ENCODE assay signal across 9 cellular contexts in the genomic region with DNA sequence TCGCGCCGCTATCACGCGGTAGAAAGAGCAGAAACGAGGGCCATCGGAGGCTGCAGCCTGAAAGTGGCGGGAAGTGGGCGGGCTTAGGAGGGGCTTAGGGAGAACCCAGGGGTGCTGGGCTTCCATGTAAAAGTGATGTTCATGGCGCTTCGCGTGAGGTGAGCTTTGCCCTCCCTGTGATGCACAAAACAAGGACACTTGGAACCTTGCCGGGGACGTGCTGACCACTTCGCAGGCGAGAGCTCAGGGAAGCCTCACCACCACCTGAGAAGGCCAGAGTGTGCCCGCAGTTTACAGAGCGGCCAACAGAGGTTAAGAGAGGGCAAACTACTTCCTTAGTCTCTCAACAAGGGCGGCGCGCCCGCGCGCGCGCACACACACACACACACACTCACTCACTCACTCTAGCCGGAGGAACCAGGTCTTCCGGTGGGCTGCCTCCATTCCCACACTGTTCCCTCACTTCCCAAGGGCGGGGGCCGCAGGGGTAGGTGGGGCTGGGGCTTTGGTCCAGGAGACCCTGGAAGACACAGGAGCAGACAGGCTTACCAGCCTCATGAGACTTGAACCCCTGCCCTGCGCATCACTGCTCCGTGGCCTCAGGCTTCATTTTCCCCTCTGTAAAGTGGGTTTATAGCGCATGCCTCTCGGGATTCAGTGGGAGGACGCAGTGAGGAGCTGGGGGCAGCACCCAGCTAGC. TPM values are rescaled to one million over a fixed set of nuclear protein-coding genes. Genes with fewer than 3 reads are reported as not detected.
DNase-seq lines count a peak whose midpoint lies in the region; ATAC-seq, FAIRE-seq and TF ChIP-seq lines count a peak whose summit lies in the region.
"Had no signal": no experiment of that assay in that cellular context is flagged by ENCODE, and none has a peak within 500 bp of the region (broad histone marks: within the 10 kb centered on the region; RNA-seq: fewer than 3 reads in every experiment).

No MANE protein-coding gene starts in this region.

- H3K18ac ChIP-seq in neuronal stem cell (ENCODE audit: low read length): peak overlapping the region; percentile 63

- no peak overlapping the region for H2AK5ac ChIP-seq in neuronal stem cell (ENCODE audit: low read depth, low read length)

- H2BK15ac ChIP-seq in neuronal stem cell (ENCODE audit: low read length): peak overlapping the region; percentile 23

- TF ChIP-seq POLR2A in K562 (conservative IDR thresholded peaks at IDR 0.05): no peak

- H3K27me3 ChIP-seq in Panc1 (ENCODE audit: control insufficient read depth, insufficient read depth, low read length) (no peaks in the 10 kb centered on the region), K562 (ENCODE audit: control insufficient read depth in 2 of 2, insufficient read depth in 2 of 2, low read length in 2 of 2) (peaks cover 30 to 66% of the 10 kb centered on the region in 2 experiments), neuronal stem cell (ENCODE audit: control insufficient read depth in 3 of 3, insufficient read depth in 3 of 3, low read depth in 1 of 3, low read length in 3 of 3) (peaks cover 0 to 14% (median 8%) of the 10 kb centered on the region in 3 experiments)

- in situ Hi-C loops in Panc1 (cut with HindIII; ENCODE audit: low pct_unique_long_range_greater_than_20kb, low sequenced_read_pairs): no loop called here
- in situ Hi-C loops in K562 (cut with MboI): no loop called here

- H3K23ac ChIP-seq in neuronal stem cell (ENCODE audit: low read depth, low read length, poor library complexity): peak overlapping the region; percentile 37

- no peaks in the 10 kb centered on the region for H3K79me2 ChIP-seq in K562 (ENCODE audit: control insufficient read depth, insufficient read depth, low read length)

- H2AFZ ChIP-seq in K562 (ENCODE audit: low read depth, low read length) (no peak overlapping the region), neuronal stem cell (ENCODE audit: low read length) (peak overlapping the region; percentile 65)

- H3K9ac ChIP-seq in ES-I3 (ENCODE audit: low read depth, low read length) (peak overlapping the region; percentile 15; the same call in 1 of the 2 replicates), K562 (ENCODE audit: insufficient read depth in 1 of 2, low read depth in 2 of 2, low read length in 2 of 2) (no peak overlapping the region; a peak in 1 of 4 replicates), neuronal stem cell (ENCODE audit: low read depth, low read length, poor library complexity) (peak overlapping the region; percentile 68)

- H2BK120ac ChIP-seq in neuronal stem cell (ENCODE audit: low read depth, low read length): peak overlapping the region; percentile 56

- H2BK5ac ChIP-seq in neuronal stem cell (ENCODE audit: low read length): no peak overlapping the region

- intact Hi-C loops in Panc1 (cut with micrococcal nuclease; ENCODE audit: unreplicated experiment) (no loop called here), K562 (cut with micrococcal nuclease) (no loop called here)

- no peak overlapping the region for H3K27ac ChIP-seq in Panc1 (ENCODE audit: low read length)
- no peak overlapping the region for H3K27ac ChIP-seq in K562 (ENCODE audit: extremely low read depth, low read depth, low read length)
- H3K27ac ChIP-seq in neuronal stem cell (replicated peaks; ENCODE audit: low read length): no peak overlapping the region

- no peaks in the 10 kb centered on the region for H3K36me3 ChIP-seq in ES-I3 (ENCODE audit: insufficient read depth, low read length)
- H3K36me3 ChIP-seq in Panc1 (ENCODE audit: control insufficient read depth, insufficient read depth, low read length): no peaks in the 10 kb centered on the region
- no peaks in the 10 kb centered on the region for H3K36me3 ChIP-seq in K562 (ENCODE audit: control insufficient read depth, insufficient read depth, low read length)
- H3K36me3 ChIP-seq in neuronal stem cell (replicated peaks in 1 of 2; ENCODE audit: control insufficient read depth in 2 of 2, insufficient read depth in 2 of 2, low read length in 2 of 2): no peaks in the 10 kb centered on the region

- H3K4me3 ChIP-seq in Panc1 (ENCODE audit: low read depth in 2 of 2, low read length in 2 of 2) (no peak overlapping the region), K562 (no peak overlapping the region), neuronal stem cell (ENCODE audit: low read length in 2 of 2) (peak overlapping the region in 1 of 2 donors; percentile 8)

- H4K91ac ChIP-seq in neuronal stem cell (ENCODE audit: low read depth, low read length, poor library complexity): peak overlapping the region; percentile 58

- peaks cover 15% of the 10 kb centered on the region; the same call in 1 of the 2 replicates for H3K4me1 ChIP-seq in ES-I3 (ENCODE audit: insufficient read depth, low read length)
- peaks cover 4% of the 10 kb centered on the region; the same call in 1 of the 2 replicates for H3K4me1 ChIP-seq in Panc1 (ENCODE audit: control insufficient read depth, insufficient read depth, low read length)
- peaks cover 3 to 13% of the 10 kb centered on the region in 2 experiments; a peak in 3 of 5 replicates for H3K4me1 ChIP-seq in K562 (replicated peaks in 1 of 2; ENCODE audit: control insufficient read depth in 2 of 2, insufficient read depth in 2 of 2, low read length in 2 of 2)
- H3K4me1 ChIP-seq in neuronal stem cell (ENCODE audit: control insufficient read depth in 2 of 2, insufficient read depth in 1 of 2, low read depth in 1 of 2, low read length in 2 of 2): peaks cover 0 to 9% of the 10 kb centered on the region in 2 donors

- ATAC-seq in Panc1 (peak; percentile 63), K562 (peak; percentile 45), HG02588 (IDR thresholded peaks at IDR 0.05; ENCODE audit: unreplicated experiment) (no peak), GM18520 (IDR thresholded peaks at IDR 0.05; ENCODE audit: unreplicated experiment) (no peak), GM21381 (IDR thresholded peaks at IDR 0.05; ENCODE audit: unreplicated experiment) (no peak)

- POLR2A ChIA-PET in Panc1 (lab: Charles Lee) (interaction anchor here (0.6 kb wide), 1 partner anchor 96 kb away, joined by 3 read pairs; no protein-coding TSS in a partner anchor), K562 (lab: Yijun Ruan, JAX) (no interaction called here)

- H3K4me2 ChIP-seq in K562 (ENCODE audit: insufficient read depth, low read length) (no peak overlapping the region), neuronal stem cell (ENCODE audit: insufficient read depth, low read length, poor library complexity, severe bottlenecking) (peak overlapping the region; percentile 54)

- no peak overlapping the region for H3K4ac ChIP-seq in neuronal stem cell (ENCODE audit: low read length)

- TF ChIP-seq RAD21 in K562 (CRISPR knock-in tag; conservative IDR thresholded peaks at IDR 0.05 in 1 of 2, IDR thresholded peaks at IDR 0.05 in 1 of 2): no peak

- no peak for FAIRE-seq in K562 (lab: Jason Lieb, UNC)
- FAIRE-seq: endothelial cell of umbilical vein had no signal

- no peak overlapping the region for H3K14ac ChIP-seq in neuronal stem cell (ENCODE audit: low read length)

- 9% methylated on average over 32 of the region's 35 CpGs for WGBS in K562 (ENCODE audit: insufficient coverage, low coverage, missing lambda C conversion rate)
- no CpG with 5 or more reads among the region's 35 CpGs for WGBS in neuronal stem cell (ENCODE audit: extremely low coverage in 2 of 2, insufficient read length in 2 of 2, insufficient replicate concordance in 1 of 2), 2 donors

- BruUV-seq in Panc1 (replicated peaks; lab: Mats Ljungman, UMichigan) (no TSS peak), K562 (replicated peaks; lab: Mats Ljungman, UMichigan) (no TSS peak)

- H4K20me1 ChIP-seq in K562 (replicated peaks; ENCODE audit: control insufficient read depth, insufficient read depth, low read length): no peaks in the 10 kb centered on the region; the same call in none of the 2 replicates

- H3K9me3 ChIP-seq in ES-I3 (ENCODE audit: control insufficient read depth, insufficient read depth, low read length) (no peaks in the 10 kb centered on the region), Panc1 (ENCODE audit: control insufficient read depth, insufficient read depth, low read depth, low read length) (no peaks in the 10 kb centered on the region), K562 (replicated peaks; ENCODE audit: control insufficient read depth, insufficient read depth, low read depth, low read length) (no peaks in the 10 kb centered on the region), neuronal stem cell (replicated peaks in 1 of 2; ENCODE audit: control insufficient read depth in 2 of 2, insufficient read depth in 1 of 2, low read depth in 1 of 2, low read length in 2 of 2) (peaks cover 0 to 2% of the 10 kb centered on the region in 2 donors)

- H2BK12ac ChIP-seq in neuronal stem cell (ENCODE audit: low read length): no peak overlapping the region

- TF ChIP-seq CTCF in Panc1 (IDR thresholded peaks at IDR 0.05): no peak
- no peak for TF ChIP-seq CTCF in K562 (IDR thresholded peaks at IDR 0.05 in 2 of 3, conservative IDR thresholded peaks at IDR 0.05 in 1 of 3; ENCODE audit: insufficient read depth in 2 of 3, low read depth in 1 of 3, low read length in 3 of 3)

- CTCF ChIA-PET in Panc1 (lab: Charles Lee) (no interaction called here), K562 (lab: Yijun Ruan, JAX; ENCODE audit: low intra/inter-chr PET ratio) (no interaction called here)

- H3K79me1 ChIP-seq in neuronal stem cell (ENCODE audit: low read depth, low read length): no peaks in the 10 kb centered on the region

- H3K9me1 ChIP-seq in K562 (ENCODE audit: control insufficient read depth, insufficient read depth, low read length): no peaks in the 10 kb centered on the region

- TF ChIP-seq EP300 in K562 (IDR thresholded peaks at IDR 0.05; ENCODE audit: low read length): no peak

- DNase-seq in Panc1 (ENCODE audit: low read depth, low spot score) (no peak), K562 (ENCODE audit: extremely low read depth in 1 of 4, low spot score in 3 of 4) (peak in 1 of 4 experiments; percentile 29), neuronal stem cell (ENCODE audit: low spot score) (no peak), dedifferentiated amniotic fluid mesenchymal stem cell (ENCODE audit: extremely low spot score) (no peak)

- peak overlapping the region; percentile 45 for H4K8ac ChIP-seq in neuronal stem cell (ENCODE audit: low read depth, low read length)

RNA-seq across cellular contexts. Expression of a gene that starts 0.7 kb away (rescaled TPM):
- not detected for total RNA-seq in Panc1 (2021; ENCODE audit: unreplicated experiment)
- polyA plus RNA-seq in Panc1 (2012; ENCODE audit: insufficient read length): not detected
- total RNA-seq in K562 (2011; cell fraction: chromatin; rRNA removed; ENCODE audit: low replicate concordance): not detected in 2 replicates
- not detected in 2 replicates for total RNA-seq in K562 (2011; cell fraction: nucleolus; rRNA removed)
- not detected in 2 replicates for total RNA-seq in K562 (2011; cell fraction: nucleoplasm; rRNA removed)
- not detected in 2 replicates for total RNA-seq in K562 (2014; rRNA removed)
- total RNA-seq in K562 (2014; rRNA removed; fragmentation: Illumina TruSeq; extraction: Trizol): not detected in 2 replicates
- not detected in 2 replicates for total RNA-seq in K562 (2015; rRNA removed; fragmentation: Illumina TruSeq; extraction: Trizol)
- not detected in 2 replicates for total RNA-seq in K562 (2021)
- 0.08 TPM in 1 of 2 replicates, not detected in the other for polyA plus RNA-seq in K562 (2011; rRNA removed)
- not detected in 2 replicates for polyA plus RNA-seq in K562 (2011; cell fraction: cytosol; rRNA removed)
- not detected in 2 replicates for polyA plus RNA-seq in K562 (2011; cell fraction: nucleus; rRNA removed)
- not detected in 2 replicates for polyA plus RNA-seq in K562 (2012)
- polyA plus RNA-seq in K562 (2014; fragmentation: Illumina TruSeq; extraction: Trizol): not detected in 2 replicates
- not detected for polyA plus RNA-seq in K562 (2014; fragmentation: Nextera tagmentation; extraction: Ambion mirVana)
- 0.12 TPM in 1 of 2 replicates, not detected in the other for polyA plus RNA-seq in K562 (2014; rRNA removed)
- polyA minus RNA-seq in K562 (2011; rRNA and poly(A)+ RNA removed): not detected in 2 replicates
- polyA minus RNA-seq in K562 (2011; cell fraction: cytosol; rRNA and poly(A)+ RNA removed): not detected in 2 replicates
- not detected in 2 replicates for polyA minus RNA-seq in K562 (2011; cell fraction: nucleus; rRNA and poly(A)+ RNA removed)
- polyA plus RNA-seq in neuronal stem cell (2013, experiment 1 of 2): 0.03 TPM
- not detected for polyA plus RNA-seq in neuronal stem cell (2013, experiment 2 of 2)
- total RNA-seq: endothelial cell of umbilical vein had no signal
- polyA plus RNA-seq: endothelial cell of umbilical vein had no signal

RNA-seq across cellular contexts. Expression of a gene that starts 5.9 kb away (rescaled TPM):
- total RNA-seq in Panc1 (2021; ENCODE audit: unreplicated experiment) (0.39 TPM), K562 (2014; rRNA removed) (0.05 TPM in 1 of 2 replicates, not detected in the other), K562 (2014; rRNA removed; fragmentation: Illumina TruSeq; extraction: Trizol) (not detected in 2 replicates), K562 (2015; rRNA removed; fragmentation: Illumina TruSeq; extraction: Trizol) (not detected in 2 replicates), K562 (2021) (not detected in 2 replicates)
- polyA plus RNA-seq in Panc1 (2012; ENCODE audit: insufficient read length): not detected
- total RNA-seq in K562 (2011; cell fraction: chromatin; rRNA removed; ENCODE audit: low replicate concordance): not detected in 2 replicates
- total RNA-seq in K562 (2011; cell fraction: nucleolus; rRNA removed): not detected in 2 replicates
- not detected in 2 replicates for total RNA-seq in K562 (2011; cell fraction: nucleoplasm; rRNA removed)
- polyA plus RNA-seq in K562 (2011; rRNA removed) (not detected in 2 replicates), K562 (2014; fragmentation: Illumina TruSeq; extraction: Trizol) (not detected in 2 replicates), K562 (2014; fragmentation: Nextera tagmentation; extraction: Ambion mirVana) (not detected), K562 (2014; rRNA removed) (not detected in 2 replicates)
- not detected in 2 replicates for polyA plus RNA-seq in K562 (2011; cell fraction: cytosol; rRNA removed)
- not detected in 2 replicates for polyA plus RNA-seq in K562 (2011; cell fraction: nucleus; rRNA removed)
- polyA plus RNA-seq in K562 (2012): not detected in 2 replicates
- not detected in 2 replicates for polyA minus RNA-seq in K562 (2011; rRNA and poly(A)+ RNA removed)
- not detected in 2 replicates for polyA minus RNA-seq in K562 (2011; cell fraction: cytosol; rRNA and poly(A)+ RNA removed)
- not detected in 2 replicates for polyA minus RNA-seq in K562 (2011; cell fraction: nucleus; rRNA and poly(A)+ RNA removed)
- polyA plus RNA-seq in neuronal stem cell (2013, experiment 1 of 2): 0.06 TPM
- polyA plus RNA-seq in neuronal stem cell (2013, experiment 2 of 2): 0.10 TPM
- total RNA-seq: endothelial cell of umbilical vein had no signal
- polyA plus RNA-seq: endothelial cell of umbilical vein had no signal

RNA-seq across cellular contexts. Expression of a gene that starts 11.5 kb away (rescaled TPM):
- 157 TPM for total RNA-seq in Panc1 (2021; ENCODE audit: unreplicated experiment)
- polyA plus RNA-seq in Panc1 (2012; ENCODE audit: insufficient read length): 229 TPM
- 68.3 and 181 TPM in 2 replicates for total RNA-seq in K562 (2011; cell fraction: chromatin; rRNA removed; ENCODE audit: low replicate concordance)
- 322 and 336 TPM in 2 replicates for total RNA-seq in K562 (2011; cell fraction: nucleolus; rRNA removed)
- 256 and 280 TPM in 2 replicates for total RNA-seq in K562 (2011; cell fraction: nucleoplasm; rRNA removed)
- total RNA-seq in K562 (2014; rRNA removed): 161 and 202 TPM in 2 replicates
- 101 and 120 TPM in 2 replicates for total RNA-seq in K562 (2014; rRNA removed; fragmentation: Illumina TruSeq; extraction: Trizol)
- total RNA-seq in K562 (2015; rRNA removed; fragmentation: Illumina TruSeq; extraction: Trizol): 124 and 134 TPM in 2 replicates
- 142 and 162 TPM in 2 replicates for total RNA-seq in K562 (2021)
- 189 and 205 TPM in 2 replicates for polyA plus RNA-seq in K562 (2011; rRNA removed)
- polyA plus RNA-seq in K562 (2011; cell fraction: cytosol; rRNA removed): 306 and 458 TPM in 2 replicates
- 165 and 200 TPM in 2 replicates for polyA plus RNA-seq in K562 (2011; cell fraction: nucleus; rRNA removed)
- 129 and 174 TPM in 2 replicates for polyA plus RNA-seq in K562 (2012)
- polyA plus RNA-seq in K562 (2014; fragmentation: Illumina TruSeq; extraction: Trizol): 156 and 158 TPM in 2 replicates
- polyA plus RNA-seq in K562 (2014; fragmentation: Nextera tagmentation; extraction: Ambion mirVana): 10 to 100 TPM; 73.8 to 78.2 TPM
- polyA plus RNA-seq in K562 (2014; rRNA removed): 194 and 231 TPM in 2 replicates
- 135 and 206 TPM in 2 replicates for polyA minus RNA-seq in K562 (2011; rRNA and poly(A)+ RNA removed)
- 70.2 and 86.0 TPM in 2 replicates for polyA minus RNA-seq in K562 (2011; cell fraction: cytosol; rRNA and poly(A)+ RNA removed)
- 29.9 and 42.4 TPM in 2 replicates for polyA minus RNA-seq in K562 (2011; cell fraction: nucleus; rRNA and poly(A)+ RNA removed)
- 86.7 TPM for polyA plus RNA-seq in neuronal stem cell (2013, experiment 1 of 2)
- 90.3 TPM for polyA plus RNA-seq in neuronal stem cell (2013, experiment 2 of 2)

RNA-seq across cellular contexts. Expression of a gene that starts 20.5 kb away (rescaled TPM):
- total RNA-seq in Panc1 (2021; ENCODE audit: unreplicated experiment): 5.6 TPM
- polyA plus RNA-seq in Panc1 (2012; ENCODE audit: insufficient read length): 2.1 TPM
- total RNA-seq in K562 (2011; cell fraction: chromatin; rRNA removed; ENCODE audit: low replicate concordance): 0.42 and 1.5 TPM in 2 replicates
- 0.67 TPM in 1 of 2 replicates, not detected in the other for total RNA-seq in K562 (2011; cell fraction: nucleolus; rRNA removed)
- total RNA-seq in K562 (2011; cell fraction: nucleoplasm; rRNA removed): 1.5 TPM in 1 of 2 replicates, not detected in the other
- not detected in 2 replicates for total RNA-seq in K562 (2014; rRNA removed)
- not detected in 2 replicates for total RNA-seq in K562 (2014; rRNA removed; fragmentation: Illumina TruSeq; extraction: Trizol)
- not detected in 2 replicates for total RNA-seq in K562 (2015; rRNA removed; fragmentation: Illumina TruSeq; extraction: Trizol)
- 0.53 TPM in 1 of 2 replicates, not detected in the other for total RNA-seq in K562 (2021)
- 0.36 and 0.65 TPM in 2 replicates for polyA plus RNA-seq in K562 (2011; rRNA removed)
- polyA plus RNA-seq in K562 (2011; cell fraction: cytosol; rRNA removed): 1.3 and 1.6 TPM in 2 replicates
- 0.91 and 2.1 TPM in 2 replicates for polyA plus RNA-seq in K562 (2011; cell fraction: nucleus; rRNA removed)
- 0.53 and 2.7 TPM in 2 replicates for polyA plus RNA-seq in K562 (2012)
- polyA plus RNA-seq in K562 (2014; fragmentation: Illumina TruSeq; extraction: Trizol): not detected in 2 replicates
- not detected for polyA plus RNA-seq in K562 (2014; fragmentation: Nextera tagmentation; extraction: Ambion mirVana)
- not detected in 2 replicates for polyA plus RNA-seq in K562 (2014; rRNA removed)
- not detected in 2 replicates for polyA minus RNA-seq in K562 (2011; rRNA and poly(A)+ RNA removed)
- polyA minus RNA-seq in K562 (2011; cell fraction: cytosol; rRNA and poly(A)+ RNA removed): not detected in 2 replicates
- 0.13 and 0.89 TPM in 2 replicates for polyA minus RNA-seq in K562 (2011; cell fraction: nucleus; rRNA and poly(A)+ RNA removed)
- 155 TPM for polyA plus RNA-seq in neuronal stem cell (2013, experiment 1 of 2)
- polyA plus RNA-seq in neuronal stem cell (2013, experiment 2 of 2): 142 TPM
- total RNA-seq: endothelial cell of umbilical vein had no signal
- polyA plus RNA-seq: endothelial cell of umbilical vein had no signal

RNA-seq across cellular contexts. Expression of a gene that starts 29.5 kb away (rescaled TPM):
- total RNA-seq in Panc1 (2021; ENCODE audit: unreplicated experiment) (not detected), K562 (2014; rRNA removed) (not detected in 2 replicates), K562 (2014; rRNA removed; fragmentation: Illumina TruSeq; extraction: Trizol) (not detected in 2 replicates), K562 (2015; rRNA removed; fragmentation: Illumina TruSeq; extraction: Trizol) (not detected in 2 replicates), K562 (2021) (not detected in 2 replicates)
- polyA plus RNA-seq in Panc1 (2012; ENCODE audit: insufficient read length): 0.16 TPM
- total RNA-seq in K562 (2011; cell fraction: chromatin; rRNA removed; ENCODE audit: low replicate concordance): 0.30 TPM in 1 of 2 replicates, not detected in the other
- 0.39 and 0.50 TPM in 2 replicates for total RNA-seq in K562 (2011; cell fraction: nucleolus; rRNA removed)
- 0.22 TPM in 1 of 2 replicates, not detected in the other for total RNA-seq in K562 (2011; cell fraction: nucleoplasm; rRNA removed)
- polyA plus RNA-seq in K562 (2011; rRNA removed) (0.12 and 0.15 TPM in 2 replicates), K562 (2014; fragmentation: Illumina TruSeq; extraction: Trizol) (not detected in 2 replicates), K562 (2014; fragmentation: Nextera tagmentation; extraction: Ambion mirVana) (not detected), K562 (2014; rRNA removed) (not detected in 2 replicates)
- 0.12 and 0.16 TPM in 2 replicates for polyA plus RNA-seq in K562 (2011; cell fraction: cytosol; rRNA removed)
- 0.38 and 0.51 TPM in 2 replicates for polyA plus RNA-seq in K562 (2011; cell fraction: nucleus; rRNA removed)
- 0.08 and 0.19 TPM in 2 replicates for polyA plus RNA-seq in K562 (2012)
- polyA minus RNA-seq in K562 (2011; rRNA and poly(A)+ RNA removed): not detected in 2 replicates
- not detected in 2 replicates for polyA minus RNA-seq in K562 (2011; cell fraction: cytosol; rRNA and poly(A)+ RNA removed)
- polyA minus RNA-seq in K562 (2011; cell fraction: nucleus; rRNA and poly(A)+ RNA removed): not detected in 2 replicates
- 0.04 TPM for polyA plus RNA-seq in neuronal stem cell (2013, experiment 1 of 2)
- 0.03 TPM for polyA plus RNA-seq in neuronal stem cell (2013, experiment 2 of 2)
- total RNA-seq: endothelial cell of umbilical vein had no signal
- polyA plus RNA-seq: endothelial cell of umbilical vein had no signal

Comparison
In these comparisons a context has a peak if more than half of its experiments do, and no peak if none do; other contexts are left out.
1. H3K9ac ChIP-seq: peak in ES-I3 (single experiment) and neuronal stem cell (single experiment); none in K562 (0 of 2).
2. ATAC-seq: peak in Panc1 (single experiment) and K562 (single experiment); none in HG02588 (single experiment), GM18520 (single experiment) and GM21381 (single experiment).